ENCODE assay signal across 10 cellular contexts in the genomic region with DNA sequence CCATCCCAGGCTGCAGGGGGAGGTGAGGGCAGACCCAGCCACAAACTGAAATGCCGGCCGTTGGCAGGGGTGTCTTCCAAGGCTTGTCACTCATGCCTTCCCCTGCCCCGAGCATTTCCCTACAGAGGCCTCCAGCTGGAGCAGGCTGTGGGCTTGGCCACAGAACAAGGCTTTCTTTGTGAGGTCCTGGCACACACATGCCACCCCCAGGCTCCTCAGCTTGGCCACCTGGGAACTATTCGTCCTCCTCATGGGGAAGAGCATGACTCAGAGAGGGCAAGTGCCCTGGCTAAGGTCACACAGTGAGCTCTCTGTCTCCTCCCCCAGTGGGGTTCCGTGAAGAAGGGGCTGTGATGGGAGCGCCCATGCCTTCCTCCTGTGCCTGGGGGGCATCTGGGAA. TPM values are rescaled to one million over a fixed set of nuclear protein-coding genes. Genes with fewer than 3 reads are reported as not detected.
A peak's percentile ranks its signal among the peaks of the same experiment; 100 is the strongest.
DNase-seq lines count a peak whose midpoint lies in the region; ATAC-seq and TF ChIP-seq lines count a peak whose summit lies in the region.
"Had no signal": no experiment of that assay in that cellular context is flagged by ENCODE, and none has a peak within 500 bp of the region (broad histone marks: within the 10 kb centered on the region; RNA-seq: fewer than 3 reads in every experiment).

No MANE protein-coding gene starts in this region.

- no peaks in the 10 kb centered on the region for H3K79me2 ChIP-seq in HCT116 (ENCODE audit: insufficient read depth, low read length)
- no peaks in the 10 kb centered on the region for H3K79me2 ChIP-seq in Karpas-422 (ENCODE audit: low read length)

- H3K4me1 ChIP-seq in HCT116 (ENCODE audit: control insufficient read depth in 1 of 2, insufficient read depth in 2 of 2, low read length in 2 of 2) (peaks cover 72 to 76% of the 10 kb centered on the region in 2 experiments), skeletal muscle satellite cell (ENCODE audit: control insufficient read depth, insufficient read depth, low read length) (peaks cover 62% of the 10 kb centered on the region), Karpas-422 (ENCODE audit: low read length) (no peaks in the 10 kb centered on the region)

- peak overlapping the region; percentile 70 for H3K4me2 ChIP-seq in HCT116 (ENCODE audit: low read length)
- H3K4me2 ChIP-seq in skeletal muscle satellite cell (ENCODE audit: low read length), result peak overlapping the region; percentile 44
- no peak overlapping the region for H3K4me2 ChIP-seq in Karpas-422 (ENCODE audit: low read depth, low read length, poor library complexity, severe bottlenecking)

- TF ChIP-seq POLR2A in HCT116 (IDR thresholded peaks at IDR 0.05; ENCODE audit: borderline replicate concordance, extremely low read depth, insufficient read depth, insufficient read length), result no peak

- BruUV-seq in HCT116 (replicated peaks; lab: Mats Ljungman, UMichigan), result no TSS peak

- DNase-seq in HCT116 (ENCODE audit: low read depth, low spot score) (peak; percentile 79), glomerular visceral epithelial cell (ENCODE audit: extremely low spot score) (peak; percentile 43), Karpas-422 (no peak), NCI-H146 treated with DMSO at 0.1 percent for 48 hours (lab: John Stamatoyannopoulos, UW; ENCODE audit: unreplicated experiment) (no peak), DMS79 treated with DMSO at 0.1 percent for 48 hours (lab: John Stamatoyannopoulos, UW) (no peak)
- DNase-seq: NCI-H146, nephron progenitor cell had no signal

- H3K9me2 ChIP-seq in HCT116 (ENCODE audit: insufficient read depth) (no peaks in the 10 kb centered on the region), Karpas-422 (replicated peaks; ENCODE audit: insufficient read depth, low read length) (no peaks in the 10 kb centered on the region)

- H3K36me3 ChIP-seq in HCT116 (ENCODE audit: control insufficient read depth in 1 of 2, insufficient read depth in 2 of 2, low read length in 2 of 2) (no peaks in the 10 kb centered on the region), skeletal muscle satellite cell (ENCODE audit: insufficient read depth, low read length) (no peaks in the 10 kb centered on the region), Karpas-422 (ENCODE audit: insufficient read depth, low read length) (no peaks in the 10 kb centered on the region)

- CTCF ChIA-PET in HCT116 (lab: Charles Lee), result interaction anchor here (3.1 kb wide), 1 partner anchor 84 kb away, joined by 16 read pairs; no protein-coding TSS in a partner anchor

- H3K9me3 ChIP-seq in HCT116 (ENCODE audit: control insufficient read depth in 1 of 2, insufficient read depth in 1 of 2, low read depth in 1 of 2, low read length in 2 of 2), result no peaks in the 10 kb centered on the region
- H3K9me3 ChIP-seq in skeletal muscle satellite cell (replicated peaks; ENCODE audit: low read length), result no peaks in the 10 kb centered on the region
- no peaks in the 10 kb centered on the region for H3K9me3 ChIP-seq in Karpas-422 (ENCODE audit: low read length)

- H3K27me3 ChIP-seq in HCT116 (ENCODE audit: insufficient read depth, low read length), result no peaks in the 10 kb centered on the region
- H3K27me3 ChIP-seq in skeletal muscle satellite cell (ENCODE audit: control insufficient read depth, insufficient read depth, low read length), result no peaks in the 10 kb centered on the region
- H3K27me3 ChIP-seq in Karpas-422 (ENCODE audit: low read length), result no peaks in the 10 kb centered on the region

- intact Hi-C loops in HCT116 (cut with micrococcal nuclease), result no loop called here

- H2AFZ ChIP-seq in HCT116 (ENCODE audit: low read depth, low read length, poor library complexity, severe bottlenecking) (no peak overlapping the region), Karpas-422 (ENCODE audit: low read length) (no peak overlapping the region)

- H3K4me3 ChIP-seq in HCT116 (replicated peaks in 1 of 2; ENCODE audit: low read depth in 1 of 2, low read length in 2 of 2) (peak overlapping the region in 1 of 2 experiments; percentile 29; a peak in 1 of 4 replicates), skeletal muscle satellite cell (ENCODE audit: low read length) (no peak overlapping the region), Karpas-422 (ENCODE audit: low read length) (no peak overlapping the region)

- peak overlapping the region; percentile 46; the same call in 1 of the 2 replicates for H3K27ac ChIP-seq in HCT116 (ENCODE audit: low read depth, low read length)
- H3K27ac ChIP-seq in angular gyrus (ENCODE audit: low read depth, low read length), result peak overlapping the region; percentile 65
- no peak overlapping the region for H3K27ac ChIP-seq in Karpas-422 (ENCODE audit: low read length)

- H3K9ac ChIP-seq in HCT116 (ENCODE audit: low read length) (peak overlapping the region; percentile 52), skeletal muscle satellite cell (ENCODE audit: low read depth, low read length) (no peak overlapping the region), Karpas-422 (ENCODE audit: low read length) (no peak overlapping the region)

- ATAC-seq in HCT116 (peak; percentile 71), HG03432 (IDR thresholded peaks at IDR 0.05; ENCODE audit: unreplicated experiment) (no peak)

- POLR2A ChIA-PET in HCT116 (lab: Charles Lee), result interaction anchor here (1.1 to 1.5 kb wide), 3 partner anchors 20 to 57 kb away, joined by 3 to 6 read pairs (median 3); a partner anchor contains a TSS

- no peak for TF ChIP-seq CTCF in HCT116 (IDR thresholded peaks at IDR 0.05 in 2 of 3, conservative IDR thresholded peaks at IDR 0.05 in 1 of 3; ENCODE audit: borderline replicate concordance in 1 of 3, insufficient read depth in 1 of 3, low read depth in 2 of 3, low read length in 2 of 3)

- TF ChIP-seq RAD21 in HCT116 (IDR thresholded peaks at IDR 0.05; ENCODE audit: low read depth), result no peak

- RAD21 ChIA-PET in HCT116 (lab: Charles Lee; ENCODE audit: low non-redundant PET in 1 of 2, low total read pairs in 2 of 2, uncharacterized antibody in 2 of 2, unreplicated experiment in 2 of 2), result no interaction called here

- H4K20me1 ChIP-seq in HCT116 (ENCODE audit: insufficient read depth) (no peaks in the 10 kb centered on the region), Karpas-422 (ENCODE audit: insufficient read depth, low read depth, low read length) (no peaks in the 10 kb centered on the region)

TF ChIP-seq in HCT116, 20 proteins besides CTCF, POLR2A, EP300 and RAD21:
- no peak for TF ChIP-seq ELF1 (IDR thresholded peaks at IDR 0.05; ENCODE audit: borderline replicate concordance, low read depth)
- 0 out of 2 replicates have a peak, but pooled peaks have one; percentile 21 for TF ChIP-seq POLR2AphosphoS5 (IDR thresholded peaks at IDR 0.05; ENCODE audit: low read depth, low read length)

RNA-seq across cellular contexts. Expression of a gene that starts 21.7 kb away (rescaled TPM):
- 14.7 TPM for total RNA-seq in HCT116 (2021; ENCODE audit: unreplicated experiment)
- 9.8 and 10.6 TPM in 2 replicates for polyA plus RNA-seq in HCT116 (2012)
- 9.0 and 9.9 TPM in 2 replicates for total RNA-seq in skeletal muscle satellite cell (2012; rRNA removed)
- 1.5 and 3.7 TPM in 2 replicates for total RNA-seq in Karpas-422 (2014; rRNA removed; shearing (Covaris generic); ENCODE audit: low replicate concordance)

RNA-seq across cellular contexts. Expression of a gene that starts 30.5 kb away (rescaled TPM):
- total RNA-seq in HCT116 (2021; ENCODE audit: unreplicated experiment), result 29.5 TPM
- 24.1 and 26.2 TPM in 2 replicates for polyA plus RNA-seq in HCT116 (2012)
- 9.8 and 12.7 TPM in 2 replicates for total RNA-seq in skeletal muscle satellite cell (2012; rRNA removed)
- 8.5 and 28.8 TPM in 2 replicates for total RNA-seq in Karpas-422 (2014; rRNA removed; shearing (Covaris generic); ENCODE audit: low replicate concordance)

RNA-seq across cellular contexts. Expression of a gene that starts 35.9 kb away (rescaled TPM):
- total RNA-seq in HCT116 (2021; ENCODE audit: unreplicated experiment), result 128 TPM
- polyA plus RNA-seq in HCT116 (2012), result 178 and 187 TPM in 2 replicates
- 139 and 158 TPM in 2 replicates for total RNA-seq in skeletal muscle satellite cell (2012; rRNA removed)
- total RNA-seq in Karpas-422 (2014; rRNA removed; shearing (Covaris generic); ENCODE audit: low replicate concordance), result 85.1 and 210 TPM in 2 replicates

RNA-seq across cellular contexts. Expression of a gene that starts 48.7 kb away (rescaled TPM):
- total RNA-seq in HCT116 (2021; ENCODE audit: unreplicated experiment), result 55.0 TPM
- polyA plus RNA-seq in HCT116 (2012), result 48.3 and 53.6 TPM in 2 replicates
- 19.2 and 22.1 TPM in 2 replicates for total RNA-seq in skeletal muscle satellite cell (2012; rRNA removed)
- not detected in 2 replicates for total RNA-seq in Karpas-422 (2014; rRNA removed; shearing (Covaris generic); ENCODE audit: low replicate concordance)

Comparison
In these comparisons a context has a peak if more than half of its experiments do, and no peak if none do; other contexts are left out.
1. DNase-seq: peak in HCT116 (single experiment) and glomerular visceral epithelial cell (single experiment); none in Karpas-422 (single experiment), NCI-H146 treated with DMSO at 0.1 percent for 48 hours (single experiment) and DMS79 treated with DMSO at 0.1 percent for 48 hours (single experiment).